In genomic region chr5:179599973-179600372, GRCh38 we compare ENCODE assay signal across 32 cellular contexts. TPM values are rescaled to one million over a fixed set of nuclear protein-coding genes. Genes with fewer than 3 reads are reported as not detected.
DNase-seq lines count a peak whose midpoint lies in the region; ATAC-seq and TF ChIP-seq lines count a peak whose summit lies in the region.
"Had no signal": no experiment of that assay in that cellular context is flagged by ENCODE, and none has a peak within 500 bp of the region (broad histone marks: within the 10 kb centered on the region; RNA-seq: fewer than 3 reads in every experiment).

No MANE protein-coding gene starts in this region.

- no peaks in the 10 kb centered on the region for H3K9me3 Mint-ChIP-seq in endodermal cell
- no peaks in the 10 kb centered on the region for H3K9me3 Mint-ChIP-seq in naive thymus-derived CD4-positive, alpha-beta T cell
- H3K9me3 Mint-ChIP-seq: activated T-helper 17 cell treated with anti-CD3 and anti-CD28 coated beads, Interleukin-2, amount 50 U/mL, for 72 hours; mesothelial cell of epicardium; naive B cell had no signal

- CTCF ChIA-PET in naive thymus-derived CD4-positive, alpha-beta T cell (lab: Charles Lee) = no interaction called here

- H3K4me1 Mint-ChIP-seq in endodermal cell = peaks cover 5% of the 10 kb centered on the region
- H3K4me1 Mint-ChIP-seq in naive thymus-derived CD4-positive, alpha-beta T cell = peaks cover 0 to 8% (median 0%) of the 10 kb centered on the region in 7 donors
- H3K4me1 Mint-ChIP-seq: activated T-helper 17 cell treated with anti-CD3 and anti-CD28 coated beads, Interleukin-2, amount 50 U/mL, for 72 hours; mesothelial cell of epicardium had no signal

- no peak overlapping the region for H3K4me3 Mint-ChIP-seq in endodermal cell
- H3K4me3 Mint-ChIP-seq in naive thymus-derived CD4-positive, alpha-beta T cell = no peak overlapping the region
- H3K4me3 Mint-ChIP-seq: activated T-helper 17 cell treated with anti-CD3 and anti-CD28 coated beads, Interleukin-2, amount 50 U/mL, for 72 hours; mesothelial cell of epicardium; naive B cell had no signal

- H3K9me3 ChIP-seq in left ventricle myocardium inferior (replicated peaks) (no peaks in the 10 kb centered on the region), endodermal cell (ENCODE audit: control insufficient read depth, low read length) (no peaks in the 10 kb centered on the region), upper lobe of right lung (no peaks in the 10 kb centered on the region)
- no peaks in the 10 kb centered on the region for H3K9me3 ChIP-seq in naive thymus-derived CD4-positive, alpha-beta T cell (ENCODE audit: control insufficient read depth in 2 of 3, low read length in 3 of 3)

- TF ChIP-seq CTCF in left ventricle myocardium inferior (IDR thresholded peaks at IDR 0.05; ENCODE audit: borderline replicate concordance) (no peak), endodermal cell (conservative IDR thresholded peaks at IDR 0.05) (no peak), upper lobe of right lung (IDR thresholded peaks at IDR 0.05) (no peak)

- H3K27ac Mint-ChIP-seq in endodermal cell = peak overlapping the region; percentile 26
- H3K27ac Mint-ChIP-seq in naive thymus-derived CD4-positive, alpha-beta T cell = peak overlapping the region in 1 of 9 donors; percentile 5
- H3K27ac Mint-ChIP-seq: activated T-helper 17 cell treated with anti-CD3 and anti-CD28 coated beads, Interleukin-2, amount 50 U/mL, for 72 hours; mesothelial cell of epicardium; naive B cell had no signal

- H3K4me1 ChIP-seq in left ventricle myocardium inferior (peaks cover 4% of the 10 kb centered on the region), endodermal cell (ENCODE audit: control insufficient read depth, insufficient read depth, low read length) (no peaks in the 10 kb centered on the region), upper lobe of right lung (no peaks in the 10 kb centered on the region)
- no peaks in the 10 kb centered on the region for H3K4me1 ChIP-seq in naive thymus-derived CD4-positive, alpha-beta T cell (ENCODE audit: control insufficient read depth in 2 of 2, insufficient read depth in 2 of 2, low read length in 2 of 2)

- 95% methylated on average over 9 of the region's 9 CpGs; no CpG with 5 or more reads in 1 of the 2 experiments for WGBS in endodermal cell (ENCODE audit: insufficient coverage in 1 of 2, insufficient read length in 1 of 2), 2 experiments

- no peak overlapping the region for H3K27ac ChIP-seq in left ventricle myocardium inferior (replicated peaks)
- H3K27ac ChIP-seq in endodermal cell (ENCODE audit: low read depth, low read length) = no peak overlapping the region
- H3K27ac ChIP-seq in naive thymus-derived CD4-positive, alpha-beta T cell (ENCODE audit: low read depth, low read length) = no peak overlapping the region
- no peak overlapping the region for H3K27ac ChIP-seq in upper lobe of right lung
- H3K27ac ChIP-seq: epithelial cell of prostate, GM23248 had no signal

- H3K27me3 Mint-ChIP-seq in endodermal cell (ENCODE audit: insufficient read depth) = no peaks in the 10 kb centered on the region
- H3K27me3 Mint-ChIP-seq in naive thymus-derived CD4-positive, alpha-beta T cell = no peaks in the 10 kb centered on the region
- H3K27me3 Mint-ChIP-seq: activated T-helper 17 cell treated with anti-CD3 and anti-CD28 coated beads, Interleukin-2, amount 50 U/mL, for 72 hours; naive B cell had no signal

- no peak overlapping the region for H3K9ac ChIP-seq in endodermal cell (ENCODE audit: extremely low read depth, low read length, poor library complexity, severe bottlenecking)
- H3K9ac ChIP-seq: GM23248 had no signal

- H3K4me3 ChIP-seq in left ventricle myocardium inferior = no peak overlapping the region
- H3K4me3 ChIP-seq in endodermal cell (ENCODE audit: low read length) = no peak overlapping the region
- no peak overlapping the region for H3K4me3 ChIP-seq in naive thymus-derived CD4-positive, alpha-beta T cell (ENCODE audit: low read length)
- H3K4me3 ChIP-seq in upper lobe of right lung = no peak overlapping the region
- H3K4me3 ChIP-seq: GM23248, K562 had no signal

- POLR2A ChIA-PET in naive thymus-derived CD4-positive, alpha-beta T cell (lab: Charles Lee) = no interaction called here

- ATAC-seq in left ventricle myocardium superior (peak; percentile 23), upper lobe of right lung (peak; percentile 80), GM21367 (IDR thresholded peaks at IDR 0.05; ENCODE audit: unreplicated experiment) (no peak)
- peak; percentile 60 for ATAC-seq in naive thymus-derived CD4-positive, alpha-beta T cell
- ATAC-seq: activated T-helper 17 cell treated with anti-CD3 and anti-CD28 coated beads, Interleukin-2, amount 50 U/mL, for 72 hours; K562; PC-3; Right ventricle myocardium inferior had no signal

- peaks cover 76% of the 10 kb centered on the region for H3K36me3 Mint-ChIP-seq in endodermal cell (ENCODE audit: low read depth)
- H3K36me3 Mint-ChIP-seq in naive thymus-derived CD4-positive, alpha-beta T cell = peaks cover 6 to 35% (median 14%) of the 10 kb centered on the region in 5 donors

- no peak for DNase-seq in left ventricle myocardium superior
- DNase-seq in left ventricle myocardium inferior = no peak
- no peak for DNase-seq in endodermal cell
- no peak for DNase-seq in naive thymus-derived CD4-positive, alpha-beta T cell
- DNase-seq in upper lobe of right lung = peak; percentile 60
- DNase-seq in NCI-H2029 treated with DMSO at 0.1 percent for 48 hours (lab: John Stamatoyannopoulos, UW) = no peak
- no peak for DNase-seq in occipital lobe (lab: John Stamatoyannopoulos, UW)
- DNase-seq: activated CD4-positive, alpha-beta T cell treated with anti-CD3 and anti-CD28 coated beads, Interleukin-2, amount 50 U/mL, for 48 hours; activated CD4-positive, CD25-positive, alpha-beta regulatory T cell treated with anti-CD3 and anti-CD28 coated beads, Interleukin-2, amount 50 U/mL, for 72 hours; activated CD8-positive, alpha-beta memory T cell treated with anti-CD3 and anti-CD28 coated beads, Interleukin-2, amount 50 U/mL, for 4 hours; activated naive CD4-positive, alpha-beta T cell treated with anti-CD3 and anti-CD28 coated beads, Interleukin-2, amount 50 U/mL, for 16 hours; AML-193; amygdala; effector CD4-positive, alpha-beta T cell; EL; GM23248; naive B cell; NCI-H1105 treated with DMSO at 0.1 percent for 48 hours; NCI-H1930; NCI-H226; NCI-H526 treated with DMSO at 0.1 percent for 48 hours; NK-92 treated with Interleukin-12 subunit alpha and Interleukin-12 subunit beta, amount 100 ng/mL, for 24 hours; PC-3; small intestine; stimulated activated naive CD4-positive, alpha-beta T cell treated with Interleukin-2 at 50 U/mL for 16 hours; T-helper 2 cell had no signal

- H3K36me3 ChIP-seq in left ventricle myocardium inferior (peaks cover 85% of the 10 kb centered on the region), endodermal cell (ENCODE audit: control insufficient read depth, insufficient read depth, low read length) (peaks cover 45% of the 10 kb centered on the region), upper lobe of right lung (peaks cover 94% of the 10 kb centered on the region)
- peaks cover 0 to 77% (median 14%) of the 10 kb centered on the region in 3 experiments for H3K36me3 ChIP-seq in naive thymus-derived CD4-positive, alpha-beta T cell (ENCODE audit: control insufficient read depth in 2 of 3, insufficient read depth in 3 of 3, low read length in 3 of 3)

- H3K27me3 ChIP-seq in left ventricle myocardium inferior (ENCODE audit: low read depth) = no peaks in the 10 kb centered on the region
- H3K27me3 ChIP-seq in endodermal cell (ENCODE audit: control insufficient read depth, insufficient read depth, low read length, poor library complexity, severe bottlenecking) = no peaks in the 10 kb centered on the region
- no peaks in the 10 kb centered on the region for H3K27me3 ChIP-seq in naive thymus-derived CD4-positive, alpha-beta T cell (ENCODE audit: control insufficient read depth in 2 of 2, insufficient read depth in 2 of 2, low read length in 2 of 2)
- no peaks in the 10 kb centered on the region for H3K27me3 ChIP-seq in upper lobe of right lung

- intact Hi-C loops in left ventricle myocardium superior (cut with micrococcal nuclease) = no loop called here
- intact Hi-C loops in left ventricle myocardium inferior (cut with micrococcal nuclease) = no loop called here
- intact Hi-C loops in naive thymus-derived CD4-positive, alpha-beta T cell (cut with micrococcal nuclease) = no loop called here
- intact Hi-C loops in upper lobe of right lung (cut with DNase I) = no loop called here

RNA-seq across cellular contexts. Expression of gene HNRNPH1, which starts 23.5 kb away (rescaled TPM):
- total RNA-seq in left ventricle myocardium superior = 230 TPM
- total RNA-seq in left ventricle myocardium inferior = 207 TPM
- 100 to 1,000 TPM; 801 to 885 TPM for total RNA-seq in endodermal cell
- 714 TPM for polyA plus RNA-seq in endodermal cell (2013, experiment 1 of 2)
- polyA plus RNA-seq in endodermal cell (2013, experiment 2 of 2) = 560 TPM
- 1,000 to 10,000 TPM; 1,010 to 2,239 (median 1,692) TPM for total RNA-seq in naive thymus-derived CD4-positive, alpha-beta T cell
- 100 to 1,000 TPM; 120 to 141 TPM for polyA plus RNA-seq in naive thymus-derived CD4-positive, alpha-beta T cell
- 470 TPM for total RNA-seq in upper lobe of right lung
- 755 TPM for total RNA-seq in occipital lobe

RNA-seq across cellular contexts. Expression of gene RUFY1, which starts 49.6 kb away (rescaled TPM):
- total RNA-seq in left ventricle myocardium superior (24.5 TPM), left ventricle myocardium inferior (21.5 TPM), endodermal cell (10 to 100 TPM; 45.7 to 74.0 TPM), upper lobe of right lung (56.7 TPM), occipital lobe (24.0 TPM)
- polyA plus RNA-seq in endodermal cell (2013, experiment 1 of 2) = 49.4 TPM
- 42.9 TPM for polyA plus RNA-seq in endodermal cell (2013, experiment 2 of 2)
- 10 to 100 TPM; 31.8 to 63.0 (median 52.3) TPM for total RNA-seq in naive thymus-derived CD4-positive, alpha-beta T cell
- 10 to 100 TPM; 21.0 to 34.6 TPM for polyA plus RNA-seq in naive thymus-derived CD4-positive, alpha-beta T cell
